ENCODE assay signal across 1 cellular context in the genomic region with DNA sequence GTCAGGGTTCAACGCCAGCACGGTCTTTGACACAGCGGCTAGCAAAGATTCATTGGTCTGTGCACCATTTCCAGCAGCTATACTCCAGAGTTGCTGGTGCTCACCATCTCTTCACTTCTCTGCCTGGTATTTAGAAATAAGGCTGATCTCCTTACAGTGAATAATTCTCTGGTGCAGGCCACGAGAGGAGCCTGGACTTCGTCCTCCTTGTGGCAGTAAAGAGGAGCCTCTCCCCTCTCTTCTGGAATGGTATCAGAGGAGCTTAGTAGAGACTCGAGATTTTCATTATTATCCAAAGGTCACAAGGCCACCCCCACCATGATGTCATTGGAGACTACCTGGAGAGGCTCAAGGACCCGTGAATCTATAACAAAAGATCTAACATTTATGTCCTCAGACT.
TF ChIP-seq lines count a peak whose summit lies in the region.

No MANE protein-coding gene starts in this region.

TF ChIP-seq in GM23338, 12 proteins besides CTCF, POLR2A, EP300 and RAD21 (continued from another document):
- TF ChIP-seq, protein P1, sequence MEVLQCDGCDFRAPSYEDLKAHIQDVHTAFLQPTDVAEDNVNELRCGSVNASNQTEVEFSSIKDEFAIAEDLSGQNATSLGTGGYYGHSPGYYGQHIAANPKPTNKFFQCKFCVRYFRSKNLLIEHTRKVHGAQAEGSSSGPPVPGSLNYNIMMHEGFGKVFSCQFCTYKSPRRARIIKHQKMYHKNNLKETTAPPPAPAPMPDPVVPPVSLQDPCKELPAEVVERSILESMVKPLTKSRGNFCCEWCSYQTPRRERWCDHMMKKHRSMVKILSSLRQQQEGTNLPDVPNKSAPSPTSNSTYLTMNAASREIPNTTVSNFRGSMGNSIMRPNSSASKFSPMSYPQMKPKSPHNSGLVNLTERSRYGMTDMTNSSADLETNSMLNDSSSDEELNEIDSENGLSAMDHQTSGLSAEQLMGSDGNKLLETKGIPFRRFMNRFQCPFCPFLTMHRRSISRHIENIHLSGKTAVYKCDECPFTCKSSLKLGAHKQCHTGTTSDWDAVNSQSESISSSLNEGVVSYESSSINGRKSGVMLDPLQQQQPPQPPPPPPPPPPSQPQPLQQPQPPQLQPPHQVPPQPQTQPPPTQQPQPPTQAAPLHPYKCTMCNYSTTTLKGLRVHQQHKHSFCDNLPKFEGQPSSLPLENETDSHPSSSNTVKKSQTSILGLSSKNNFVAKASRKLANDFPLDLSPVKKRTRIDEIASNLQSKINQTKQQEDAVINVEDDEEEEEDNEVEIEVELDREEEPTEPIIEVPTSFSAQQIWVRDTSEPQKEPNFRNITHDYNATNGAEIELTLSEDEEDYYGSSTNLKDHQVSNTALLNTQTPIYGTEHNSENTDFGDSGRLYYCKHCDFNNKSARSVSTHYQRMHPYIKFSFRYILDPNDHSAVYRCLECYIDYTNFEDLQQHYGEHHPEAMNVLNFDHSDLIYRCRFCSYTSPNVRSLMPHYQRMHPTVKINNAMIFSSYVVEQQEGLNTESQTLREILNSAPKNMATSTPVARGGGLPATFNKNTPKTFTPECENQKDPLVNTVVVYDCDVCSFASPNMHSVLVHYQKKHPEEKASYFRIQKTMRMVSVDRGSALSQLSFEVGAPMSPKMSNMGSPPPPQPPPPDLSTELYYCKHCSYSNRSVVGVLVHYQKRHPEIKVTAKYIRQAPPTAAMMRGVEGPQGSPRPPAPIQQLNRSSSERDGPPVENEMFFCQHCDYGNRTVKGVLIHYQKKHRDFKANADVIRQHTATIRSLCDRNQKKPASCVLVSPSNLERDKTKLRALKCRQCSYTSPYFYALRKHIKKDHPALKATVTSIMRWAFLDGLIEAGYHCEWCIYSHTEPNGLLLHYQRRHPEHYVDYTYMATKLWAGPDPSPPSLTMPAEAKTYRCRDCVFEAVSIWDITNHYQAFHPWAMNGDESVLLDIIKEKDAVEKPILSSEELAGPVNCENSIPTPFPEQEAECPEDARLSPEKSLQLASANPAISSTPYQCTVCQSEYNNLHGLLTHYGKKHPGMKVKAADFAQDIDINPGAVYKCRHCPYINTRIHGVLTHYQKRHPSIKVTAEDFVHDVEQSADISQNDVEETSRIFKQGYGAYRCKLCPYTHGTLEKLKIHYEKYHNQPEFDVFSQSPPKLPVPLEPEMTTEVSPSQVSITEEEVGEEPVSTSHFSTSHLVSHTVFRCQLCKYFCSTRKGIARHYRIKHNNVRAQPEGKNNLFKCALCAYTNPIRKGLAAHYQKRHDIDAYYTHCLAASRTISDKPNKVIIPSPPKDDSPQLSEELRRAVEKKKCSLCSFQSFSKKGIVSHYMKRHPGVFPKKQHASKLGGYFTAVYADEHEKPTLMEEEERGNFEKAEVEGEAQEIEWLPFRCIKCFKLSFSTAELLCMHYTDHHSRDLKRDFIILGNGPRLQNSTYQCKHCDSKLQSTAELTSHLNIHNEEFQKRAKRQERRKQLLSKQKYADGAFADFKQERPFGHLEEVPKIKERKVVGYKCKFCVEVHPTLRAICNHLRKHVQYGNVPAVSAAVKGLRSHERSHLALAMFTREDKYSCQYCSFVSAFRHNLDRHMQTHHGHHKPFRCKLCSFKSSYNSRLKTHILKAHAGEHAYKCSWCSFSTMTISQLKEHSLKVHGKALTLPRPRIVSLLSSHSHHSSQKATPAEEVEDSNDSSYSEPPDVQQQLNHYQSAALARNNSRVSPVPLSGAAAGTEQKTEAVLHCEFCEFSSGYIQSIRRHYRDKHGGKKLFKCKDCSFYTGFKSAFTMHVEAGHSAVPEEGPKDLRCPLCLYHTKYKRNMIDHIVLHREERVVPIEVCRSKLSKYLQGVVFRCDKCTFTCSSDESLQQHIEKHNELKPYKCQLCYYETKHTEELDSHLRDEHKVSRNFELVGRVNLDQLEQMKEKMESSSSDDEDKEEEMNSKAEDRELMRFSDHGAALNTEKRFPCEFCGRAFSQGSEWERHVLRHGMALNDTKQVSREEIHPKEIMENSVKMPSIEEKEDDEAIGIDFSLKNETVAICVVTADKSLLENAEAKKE (CRISPR knock-in tag; IDR thresholded peaks at IDR 0.05): no peak
- TF ChIP-seq EZH2phosphoT487 (IDR thresholded peaks at IDR 0.05; ENCODE audit: unreplicated experiment): no peak
